12 cellular contexts compared by ENCODE assay signal in the genomic region with DNA sequence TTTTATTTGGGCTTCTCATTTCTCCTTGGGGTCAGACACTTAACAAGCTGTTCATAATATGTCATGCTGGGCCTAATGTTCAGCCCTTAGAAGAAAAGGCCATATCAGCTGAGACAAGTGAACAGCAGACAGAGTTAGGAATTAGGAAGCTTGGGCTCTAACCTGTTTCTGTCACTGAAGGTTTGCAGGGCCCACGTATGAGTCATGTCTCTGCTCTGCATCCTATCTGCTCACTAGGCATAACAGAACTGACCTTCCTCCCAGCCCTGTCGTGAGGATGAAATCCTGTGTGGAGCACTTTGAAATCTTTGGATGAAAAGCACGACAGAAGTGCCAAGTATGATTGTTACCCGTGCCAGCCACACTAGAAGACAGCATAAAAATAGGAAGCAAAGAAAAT. TPM values are rescaled to one million over a fixed set of nuclear protein-coding genes. Genes with fewer than 3 reads are reported as not detected.
DNase-seq lines count a peak whose midpoint lies in the region; ATAC-seq lines count a peak whose summit lies in the region.
"Had no signal": no experiment of that assay in that cellular context is flagged by ENCODE, and none has a peak within 500 bp of the region (broad histone marks: within the 10 kb centered on the region; RNA-seq: fewer than 3 reads in every experiment).

No MANE protein-coding gene starts in this region.

- in situ Hi-C loops in G401 (cut with HindIII; ENCODE audit: low sequenced_read_pairs): no loop called here

- ATAC-seq in HG02852 (IDR thresholded peaks at IDR 0.05; ENCODE audit: unreplicated experiment) (peak; percentile 65), HG03571 (IDR thresholded peaks at IDR 0.05; ENCODE audit: unreplicated experiment) (no peak), HG03025 (IDR thresholded peaks at IDR 0.05; ENCODE audit: low FRiP score, unreplicated experiment) (no peak)
- ATAC-seq: CD8-positive, alpha-beta T cell; natural killer cell had no signal

- DNase-seq in G401 (ENCODE audit: low spot score) (peak; percentile 43), T1000 (lab: John Stamatoyannopoulos, UW) (peak; percentile 4), glomerular visceral epithelial cell (ENCODE audit: extremely low spot score) (peak; percentile 25), MV-4-11 (lab: John Stamatoyannopoulos, UW) (no peak), anterior cingulate cortex (lab: John Stamatoyannopoulos, UW) (no peak)
- DNase-seq: activated naive CD4-positive, alpha-beta T cell treated with Interleukin-2 at 50 U/mL for 16 hours; CD8-positive, alpha-beta T cell; kidney; natural killer cell had no signal

RNA-seq across cellular contexts. Expression of a gene that starts 26.4 kb away (rescaled TPM):
- total RNA-seq in G401 (2014; rRNA removed; shearing (Covaris generic)): 0.85 TPM in 1 of 2 replicates, not detected in the other

Comparison
In these comparisons a context has a peak if more than half of its experiments do, and no peak if none do; other contexts are left out.
1. DNase-seq: peak in G401 (single experiment), T1000 (single experiment) and glomerular visceral epithelial cell (single experiment); none in MV-4-11 (single experiment) and anterior cingulate cortex (0 of 58).